In genomic region chr17:78822552-78822951, GRCh38 we compare ENCODE assay signal across 9 cellular contexts. TPM values are rescaled to one million over a fixed set of nuclear protein-coding genes. Genes with fewer than 3 reads are reported as not detected.
A peak's percentile ranks its signal among the peaks of the same experiment; 100 is the strongest.
DNase-seq lines count a peak whose midpoint lies in the region; ATAC-seq and TF ChIP-seq lines count a peak whose summit lies in the region.
"Had no signal": no experiment of that assay in that cellular context is flagged by ENCODE, and none has a peak within 500 bp of the region (broad histone marks: within the 10 kb centered on the region; RNA-seq: fewer than 3 reads in every experiment).

No MANE protein-coding gene starts in this region.

- peaks cover 3% of the 10 kb centered on the region; the same call in 1 of the 2 replicates for H3K79me2 ChIP-seq in H9 (ENCODE audit: insufficient read depth, low read length)

- DNase-seq in ELR (ENCODE audit: low read depth) = peak; percentile 100
- peak; percentile 86 for DNase-seq in T1000 (lab: John Stamatoyannopoulos, UW)
- no peak for DNase-seq in endodermal cell
- peak; percentile 35 to 94 (median 67) for DNase-seq in posterior cingulate gyrus
- no peak for DNase-seq in NCI-H1436 treated with DMSO at 0.1 percent for 48 hours (lab: John Stamatoyannopoulos, UW)
- DNase-seq in H9 = no peak
- DNase-seq: NCI-H345 had no signal

- no peaks in the 10 kb centered on the region for H4K20me1 ChIP-seq in H9 (ENCODE audit: control insufficient read depth, insufficient read depth, insufficient read length)

- 93 to 95% methylated on average over 9 to 14 of the region's 14 CpGs for WGBS in endodermal cell (ENCODE audit: insufficient coverage in 1 of 2, insufficient read length in 1 of 2), 2 experiments
- WGBS in H9 (ENCODE audit: extremely low coverage, insufficient read length, low lambda C conversion rate) = no CpG with 5 or more reads among the region's 14 CpGs

- H3K14ac ChIP-seq in H9 (ENCODE audit: insufficient read depth, low read length) = no peak overlapping the region

- no peaks in the 10 kb centered on the region for H3K27me3 Mint-ChIP-seq in endodermal cell (ENCODE audit: insufficient read depth)
- no peaks in the 10 kb centered on the region for H3K27me3 Mint-ChIP-seq in H9 (ENCODE audit: low read depth)

- no peak overlapping the region for H2BK120ac ChIP-seq in H9 (ENCODE audit: low read depth, low read length, poor library complexity, severe bottlenecking)

- H3K79me1 ChIP-seq in H9 (ENCODE audit: insufficient read depth, low read depth, low read length, poor library complexity, severe bottlenecking) = peaks cover 6% of the 10 kb centered on the region

- H2BK15ac ChIP-seq in H9 (ENCODE audit: low read depth, low read length) = no peak overlapping the region

- no peak overlapping the region for H4K91ac ChIP-seq in H9 (ENCODE audit: insufficient read length, low read depth, low read length)

- TF ChIP-seq CTCF in endodermal cell (conservative IDR thresholded peaks at IDR 0.05) (no peak), H9 (conservative IDR thresholded peaks at IDR 0.05) (no peak)

- H3K9ac ChIP-seq in endodermal cell (ENCODE audit: extremely low read depth, low read length, poor library complexity, severe bottlenecking) (no peak overlapping the region), H9 (ENCODE audit: extremely low read depth, insufficient read length, low read length) (no peak overlapping the region)

- no peak overlapping the region for H2BK20ac ChIP-seq in H9 (ENCODE audit: low read depth, low read length, poor library complexity, severe bottlenecking)

- H3K27ac ChIP-seq in endodermal cell (ENCODE audit: low read depth, low read length) (peak overlapping the region; percentile 8), H9 (ENCODE audit: insufficient read length, low read depth, low read length) (no peak overlapping the region)

- ATAC-seq in GM19023 (IDR thresholded peaks at IDR 0.05; ENCODE audit: unreplicated experiment) (no peak), HG02870 (IDR thresholded peaks at IDR 0.05; ENCODE audit: unreplicated experiment) (no peak)

- intact Hi-C loops in posterior cingulate gyrus (cut with DNase I) = no loop called here

- H3K36me3 Mint-ChIP-seq in endodermal cell (ENCODE audit: low read depth) (peaks cover 82% of the 10 kb centered on the region), H9 (ENCODE audit: insufficient read depth in 1 of 3, low read depth in 3 of 3) (peaks cover 62 to 98% (median 93%) of the 10 kb centered on the region in 3 experiments)

- no peak overlapping the region for H4K5ac ChIP-seq in H9 (ENCODE audit: insufficient read length, low read depth, low read length)

- no peak overlapping the region for H2BK5ac ChIP-seq in H9 (ENCODE audit: insufficient read length, low read length)

- peaks cover 78% of the 10 kb centered on the region for H3K36me3 ChIP-seq in endodermal cell (ENCODE audit: control insufficient read depth, insufficient read depth, low read length)

- H3K18ac ChIP-seq in H9 (ENCODE audit: insufficient read length, low read depth, low read length) = no peak overlapping the region

- H2BK12ac ChIP-seq in H9 (ENCODE audit: insufficient read length, low read depth, low read length) = no peak overlapping the region

- H3K4me1 ChIP-seq in endodermal cell (ENCODE audit: control insufficient read depth, insufficient read depth, low read length) (no peaks in the 10 kb centered on the region), H9 (ENCODE audit: insufficient read depth, low read length) (no peaks in the 10 kb centered on the region)

- peak overlapping the region; percentile 60 for H3K27ac Mint-ChIP-seq in endodermal cell
- no peak overlapping the region; a peak in 1 of 7 replicates for H3K27ac Mint-ChIP-seq in H9

- H3K23me2 ChIP-seq in H9 (ENCODE audit: insufficient read length, low read depth, low read length, poor library complexity, severe bottlenecking) = no peaks in the 10 kb centered on the region

- no peaks in the 10 kb centered on the region for H3K27me3 ChIP-seq in endodermal cell (ENCODE audit: control insufficient read depth, insufficient read depth, low read length, poor library complexity, severe bottlenecking)
- no peaks in the 10 kb centered on the region for H3K27me3 ChIP-seq in H9 (ENCODE audit: insufficient read depth, low read length)

- H3K4me1 Mint-ChIP-seq in endodermal cell = peaks cover 5% of the 10 kb centered on the region
- H3K4me1 Mint-ChIP-seq in H9 = no peaks in the 10 kb centered on the region

- H3K56ac ChIP-seq in H9 (ENCODE audit: insufficient read length, low read depth, low read length) = no peak overlapping the region

- no peak overlapping the region for H3K4ac ChIP-seq in H9 (ENCODE audit: low read depth, low read length)

- H3K4me3 ChIP-seq in endodermal cell (ENCODE audit: low read length) = no peak overlapping the region

- H3K9me3 Mint-ChIP-seq in endodermal cell (no peaks in the 10 kb centered on the region), H9 (no peaks in the 10 kb centered on the region)

- H3T11ph ChIP-seq in H9 (ENCODE audit: low read length) = no peak overlapping the region

- H4K8ac ChIP-seq in H9 (replicated peaks; ENCODE audit: insufficient read length, low read depth, low read length) = no peak overlapping the region

- H3K23ac ChIP-seq in H9 (ENCODE audit: insufficient read length, low read depth, low read length) = no peak overlapping the region

- H3K4me2 ChIP-seq in H9 (ENCODE audit: insufficient read depth, insufficient read length, low read length) = no peak overlapping the region

- H2AFZ ChIP-seq in H9 (ENCODE audit: low read length) = no peak overlapping the region

- H2AK5ac ChIP-seq in H9 (ENCODE audit: insufficient read length, low read length) = no peak overlapping the region

- H3K4me3 Mint-ChIP-seq in endodermal cell (no peak overlapping the region), H9 (no peak overlapping the region)

- no peaks in the 10 kb centered on the region for H3K9me3 ChIP-seq in endodermal cell (ENCODE audit: control insufficient read depth, low read length)
- no peaks in the 10 kb centered on the region for H3K9me3 ChIP-seq in H9 (ENCODE audit: control insufficient read depth, low read depth, low read length)

RNA-seq across cellular contexts. Expression of gene USP36, which starts 18.1 kb away (rescaled TPM):
- total RNA-seq in endodermal cell = 10 to 100 TPM; 57.1 to 62.5 TPM
- polyA plus RNA-seq in endodermal cell (2013, experiment 1 of 2) = 22.4 TPM
- 26.5 TPM for polyA plus RNA-seq in endodermal cell (2013, experiment 2 of 2)
- 101 and 106 TPM in 2 replicates for total RNA-seq in H9 (2021)

RNA-seq across cellular contexts. Expression of gene CYTH1, which starts 40.5 kb away (rescaled TPM):
- 10 to 100 TPM; 23.1 to 27.4 TPM for total RNA-seq in endodermal cell
- polyA plus RNA-seq in endodermal cell (2013, experiment 1 of 2) = 20.3 TPM
- 17.8 TPM for polyA plus RNA-seq in endodermal cell (2013, experiment 2 of 2)
- 9.7 and 11.2 TPM in 2 replicates for total RNA-seq in H9 (2021)

Comparison
In these comparisons a context has a peak if more than half of its experiments do, and no peak if none do; other contexts are left out.
1. DNase-seq: peak in ELR (single experiment), T1000 (single experiment) and posterior cingulate gyrus (10 of 10); none in endodermal cell (single experiment), NCI-H1436 treated with DMSO at 0.1 percent for 48 hours (single experiment) and H9 (single experiment).